23 cellular contexts compared by ENCODE assay signal in the genomic region with DNA sequence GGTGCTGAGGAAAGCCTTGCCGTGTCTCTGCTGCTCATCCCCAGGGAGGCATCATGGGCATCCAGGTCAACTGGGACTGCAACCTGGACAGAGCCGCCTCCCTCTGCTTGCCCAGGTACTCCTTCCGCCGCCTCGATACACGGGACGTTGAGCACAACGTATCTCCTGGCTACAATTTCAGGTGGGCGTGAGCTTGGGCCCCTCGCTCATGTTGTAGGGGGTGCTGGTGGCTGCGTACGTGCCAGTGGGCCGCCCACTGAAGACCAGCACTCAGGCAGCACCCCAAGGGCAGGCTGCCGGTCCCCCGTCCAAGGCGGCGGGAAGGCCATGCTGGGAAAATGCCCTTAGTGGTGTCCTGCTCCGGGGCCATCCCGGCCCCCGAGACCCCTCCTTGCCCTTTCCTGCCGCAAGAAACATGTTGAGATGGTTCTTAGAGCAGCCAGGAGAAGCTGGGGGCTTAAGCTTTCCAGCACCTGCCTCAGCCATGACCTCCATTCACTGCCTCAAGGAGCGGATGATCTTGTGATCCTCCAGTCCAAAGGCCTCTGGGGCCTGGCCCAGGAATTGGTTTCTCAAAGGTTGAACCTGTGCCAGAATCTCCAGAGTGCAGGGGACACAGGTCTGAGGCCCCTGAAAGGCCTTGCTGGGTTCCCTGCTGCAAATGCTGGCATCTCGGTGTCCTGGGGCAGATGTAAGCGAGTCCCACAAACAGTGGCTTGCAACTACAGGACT. TPM values are rescaled to one million over a fixed set of nuclear protein-coding genes. Genes with fewer than 3 reads are reported as not detected.
DNase-seq lines count a peak whose midpoint lies in the region; ATAC-seq, FAIRE-seq and TF ChIP-seq lines count a peak whose summit lies in the region.
"Had no signal": no experiment of that assay in that cellular context is flagged by ENCODE, and none has a peak within 500 bp of the region (broad histone marks: within the 10 kb centered on the region; RNA-seq: fewer than 3 reads in every experiment).

No MANE protein-coding gene starts in this region.

- H4K8ac ChIP-seq in mesenchymal stem cell (ENCODE audit: low read length): no peak overlapping the region

- no peaks in the 10 kb centered on the region for H3K9me1 ChIP-seq in K562 (ENCODE audit: control insufficient read depth, insufficient read depth, low read length)

- no peaks in the 10 kb centered on the region for H3K79me1 ChIP-seq in mesenchymal stem cell (replicated peaks; ENCODE audit: low read length, poor library complexity, severe bottlenecking)

- BruUV-seq in HCT116 (replicated peaks; lab: Mats Ljungman, UMichigan) (no TSS peak), K562 (replicated peaks; lab: Mats Ljungman, UMichigan) (no TSS peak)

- no peak overlapping the region for H3K27ac Mint-ChIP-seq in HFFc6
- H3K27ac Mint-ChIP-seq: activated B cell treated with CpG ODN at 0.5 μM for 24 hours had no signal

- TF ChIP-seq EP300 in K562 (IDR thresholded peaks at IDR 0.05; ENCODE audit: low read length): no peak

- no peaks in the 10 kb centered on the region for H3K9me2 ChIP-seq in HCT116 (ENCODE audit: insufficient read depth)

- no peak for TF ChIP-seq POLR2A in HCT116 (IDR thresholded peaks at IDR 0.05; ENCODE audit: borderline replicate concordance, extremely low read depth, insufficient read depth, insufficient read length)
- no peak for TF ChIP-seq POLR2A in K562 (conservative IDR thresholded peaks at IDR 0.05)

- no peaks in the 10 kb centered on the region for H3K9me3 Mint-ChIP-seq in HFFc6
- H3K9me3 Mint-ChIP-seq: activated B cell treated with CpG ODN at 0.5 μM for 24 hours; natural killer cell treated with Interleukin-12 subunit alpha and Interleukin-12 subunit beta and Interleukin-15 and Interleukin-18, amount 100 ng/mL, for 72 hours had no signal

- H3K4me1 ChIP-seq in BLaER1 (peaks cover 10% of the 10 kb centered on the region), HCT116 (ENCODE audit: control insufficient read depth in 1 of 2, insufficient read depth in 2 of 2, low read length in 2 of 2) (peaks cover 13 to 20% of the 10 kb centered on the region in 2 experiments), K562 (replicated peaks in 1 of 2; ENCODE audit: control insufficient read depth in 2 of 2, insufficient read depth in 2 of 2, low read length in 2 of 2) (peaks cover under 1 to 12% of the 10 kb centered on the region in 2 experiments; a peak in 2 of 5 replicates), mesenchymal stem cell (ENCODE audit: control insufficient read depth, insufficient read depth, low read depth, low read length) (peaks cover 5% of the 10 kb centered on the region)

- intact Hi-C loops in HCT116 (cut with micrococcal nuclease) (no loop called here), K562 (cut with micrococcal nuclease) (no loop called here)

- H3K27me3 Mint-ChIP-seq in HFFc6 (ENCODE audit: insufficient read depth): no peaks in the 10 kb centered on the region
- H3K27me3 Mint-ChIP-seq: activated B cell treated with CpG ODN at 0.5 μM for 24 hours; natural killer cell treated with Interleukin-12 subunit alpha and Interleukin-12 subunit beta and Interleukin-15 and Interleukin-18, amount 100 ng/mL, for 72 hours had no signal

- H3K4me3 Mint-ChIP-seq in HFFc6: no peak overlapping the region
- H3K4me3 Mint-ChIP-seq: activated B cell treated with CpG ODN at 0.5 μM for 24 hours; CD14-positive monocyte; natural killer cell treated with Interleukin-12 subunit alpha and Interleukin-12 subunit beta and Interleukin-15 and Interleukin-18, amount 100 ng/mL, for 72 hours had no signal

- FAIRE-seq in K562 (lab: Jason Lieb, UNC): no peak
- FAIRE-seq in HTR-8/SVneo (lab: Jason Lieb, UNC): no peak

- H3K18ac ChIP-seq in mesenchymal stem cell (ENCODE audit: low read depth in 1 of 2, low read length in 2 of 2): no peak overlapping the region

- H3K4me2 ChIP-seq in BLaER1 (no peak overlapping the region), HCT116 (ENCODE audit: low read length) (peak overlapping the region; percentile 69), K562 (ENCODE audit: insufficient read depth, low read length) (no peak overlapping the region), mesenchymal stem cell (ENCODE audit: low read length, poor library complexity, severe bottlenecking) (no peak overlapping the region)

- H3K9me3 ChIP-seq in BLaER1: no peaks in the 10 kb centered on the region
- no peaks in the 10 kb centered on the region for H3K9me3 ChIP-seq in HCT116 (ENCODE audit: control insufficient read depth in 1 of 2, insufficient read depth in 1 of 2, low read depth in 1 of 2, low read length in 2 of 2)
- H3K9me3 ChIP-seq in K562 (replicated peaks; ENCODE audit: control insufficient read depth, insufficient read depth, low read depth, low read length): no peaks in the 10 kb centered on the region
- H3K9me3 ChIP-seq in mesenchymal stem cell (ENCODE audit: control insufficient read depth, low read length): no peaks in the 10 kb centered on the region
- H3K9me3 ChIP-seq: ovary, spleen, transverse colon had no signal

- no peak overlapping the region for H3K14ac ChIP-seq in mesenchymal stem cell (ENCODE audit: low read length in 2 of 2)

- no peak overlapping the region for H3K23ac ChIP-seq in mesenchymal stem cell (ENCODE audit: low read length in 2 of 2)

- DNase-seq in HCT116 (ENCODE audit: low read depth, low spot score): no peak
- no peak for DNase-seq in K562 (ENCODE audit: extremely low read depth in 1 of 4, low spot score in 3 of 4)
- DNase-seq in mesenchymal stem cell: no peak
- no peak for DNase-seq in HTR-8/SVneo (ENCODE audit: insufficient read length, low spot score)
- no peak for DNase-seq in stimulated activated CD4-positive, alpha-beta T cell treated with anti-CD3 and anti-CD28 coated beads, Interleukin-1b, Interleukin-23, amount 100 ng/mL, for 48 hours
- no peak for DNase-seq in HFFc6
- DNase-seq: activated B cell treated with CpG ODN at 0.5 μM for 24 hours; activated gamma-delta T cell; activated T-cell treated with anti-CD3 and anti-CD28 coated beads, Interleukin-2, amount 50 U/mL, for 1 hour; brain microvascular endothelial cell; left ventricle myocardium superior; NCI-H1105; NCI-H2029; NCI-H524 treated with DMSO at 0.1 percent for 48 hours; ovary; SHP77; spleen; stimulated activated CD4-positive, alpha-beta T cell treated with anti-CD3 and anti-CD28 coated beads, Interleukin-2, amount 100 ng/mL, for 48 hours; SW 1271; transverse colon had no signal

- CTCF ChIA-PET in HCT116 (lab: Charles Lee) (interaction anchor here (1.0 to 2.0 kb wide), 5 partner anchors 10 to 246 kb away, joined by 3 to 7 read pairs (median 3); no protein-coding TSS in a partner anchor), K562 (lab: Yijun Ruan, JAX; ENCODE audit: low intra/inter-chr PET ratio) (interaction anchor here (1.5 to 2.5 kb wide), 2 partner anchors 168 to 224 kb away, joined by 6 to 19 read pairs; no protein-coding TSS in a partner anchor)

- H2BK12ac ChIP-seq in mesenchymal stem cell (ENCODE audit: low read length in 2 of 2): no peak overlapping the region

- 92% methylated on average over 22 of the region's 24 CpGs for WGBS in K562 (ENCODE audit: insufficient coverage, low coverage, missing lambda C conversion rate)
- 98% methylated on average over 24 of the region's 24 CpGs for WGBS in mesenchymal stem cell

- H3K4me1 Mint-ChIP-seq in HFFc6 (ENCODE audit: low read depth): peaks cover 6% of the 10 kb centered on the region; the same call in 1 of the 2 replicates

- H4K20me1 ChIP-seq in BLaER1 (no peaks in the 10 kb centered on the region), HCT116 (ENCODE audit: insufficient read depth) (no peaks in the 10 kb centered on the region), K562 (replicated peaks; ENCODE audit: control insufficient read depth, insufficient read depth, low read length) (no peaks in the 10 kb centered on the region)

- TF ChIP-seq CTCF in HCT116 (IDR thresholded peaks at IDR 0.05 in 2 of 3, conservative IDR thresholded peaks at IDR 0.05 in 1 of 3; ENCODE audit: borderline replicate concordance in 1 of 3, insufficient read depth in 1 of 3, low read depth in 2 of 3, low read length in 2 of 3) (no peak), K562 (IDR thresholded peaks at IDR 0.05 in 2 of 3, conservative IDR thresholded peaks at IDR 0.05 in 1 of 3; ENCODE audit: insufficient read depth in 2 of 3, low read depth in 1 of 3, low read length in 3 of 3) (no peak), HFFc6 (IDR thresholded peaks at IDR 0.05) (no peak)

- no peak overlapping the region for H4K91ac ChIP-seq in mesenchymal stem cell (ENCODE audit: low read length)

- H3K79me2 ChIP-seq in HCT116 (ENCODE audit: insufficient read depth, low read length) (no peaks in the 10 kb centered on the region), K562 (ENCODE audit: control insufficient read depth, insufficient read depth, low read length) (no peaks in the 10 kb centered on the region)

- no peaks in the 10 kb centered on the region for H3K36me3 Mint-ChIP-seq in HFFc6 (ENCODE audit: low read depth)
- H3K36me3 Mint-ChIP-seq: natural killer cell treated with Interleukin-12 subunit alpha and Interleukin-12 subunit beta and Interleukin-15 and Interleukin-18, amount 100 ng/mL, for 72 hours had no signal

- no peak overlapping the region for H3K9ac ChIP-seq in BLaER1
- H3K9ac ChIP-seq in HCT116 (ENCODE audit: low read length): peak overlapping the region; percentile 6
- no peak overlapping the region for H3K9ac ChIP-seq in K562 (ENCODE audit: insufficient read depth in 1 of 2, low read depth in 2 of 2, low read length in 2 of 2)
- H3K9ac ChIP-seq in mesenchymal stem cell (ENCODE audit: low read length): peak overlapping the region; percentile 22

- H3K36me3 ChIP-seq in BLaER1 (peaks cover 70% of the 10 kb centered on the region), HCT116 (ENCODE audit: control insufficient read depth in 1 of 2, insufficient read depth in 2 of 2, low read length in 2 of 2) (peaks cover 0 to 2% of the 10 kb centered on the region in 2 experiments; a peak in 1 of 4 replicates), K562 (ENCODE audit: control insufficient read depth, insufficient read depth, low read length) (peaks cover 8% of the 10 kb centered on the region; the same call in 1 of the 3 replicates), mesenchymal stem cell (ENCODE audit: control insufficient read depth in 1 of 2, insufficient read depth in 2 of 2, low read depth in 1 of 2, low read length in 2 of 2) (peaks cover 19 to 27% of the 10 kb centered on the region in 2 experiments)
- H3K36me3 ChIP-seq: brain microvascular endothelial cell, ovary had no signal

- no peak overlapping the region for H2BK5ac ChIP-seq in mesenchymal stem cell (ENCODE audit: low read depth, low read length, poor library complexity, severe bottlenecking)

- in situ Hi-C loops in K562 (cut with MboI): loop anchor here (5.0 kb wide), 1 partner anchor 167 kb away; no protein-coding TSS in a partner anchor

- H3K27ac ChIP-seq in BLaER1 (peak overlapping the region; percentile 18; the same call in 1 of the 2 replicates), HCT116 (ENCODE audit: low read depth, low read length) (peak overlapping the region; percentile 75), K562 (ENCODE audit: extremely low read depth, low read depth, low read length) (no peak overlapping the region), mesenchymal stem cell (ENCODE audit: low read length, poor library complexity, severe bottlenecking) (no peak overlapping the region)
- H3K27ac ChIP-seq: brain microvascular endothelial cell, ovary had no signal

- H3K27me3 ChIP-seq in BLaER1 (no peaks in the 10 kb centered on the region), HCT116 (ENCODE audit: insufficient read depth, low read length) (no peaks in the 10 kb centered on the region), K562 (ENCODE audit: control insufficient read depth in 2 of 2, insufficient read depth in 2 of 2, low read length in 2 of 2) (no peaks in the 10 kb centered on the region), mesenchymal stem cell (ENCODE audit: control insufficient read depth in 1 of 2, insufficient read depth in 1 of 2, low read length in 2 of 2) (no peaks in the 10 kb centered on the region)
- H3K27me3 ChIP-seq: brain microvascular endothelial cell, ovary, spleen, transverse colon had no signal

- POLR2A ChIA-PET in HCT116 (lab: Charles Lee) (no interaction called here), K562 (lab: Yijun Ruan, JAX) (interaction anchor here (0.5 to 1.5 kb wide), 3 partner anchors 9 to 35 kb away, joined by 3 to 5 read pairs (median 3); no protein-coding TSS in a partner anchor)

- no peak overlapping the region for H3K4me3 ChIP-seq in BLaER1
- H3K4me3 ChIP-seq in HCT116 (replicated peaks in 1 of 2; ENCODE audit: low read depth in 1 of 2, low read length in 2 of 2): no peak overlapping the region
- no peak overlapping the region for H3K4me3 ChIP-seq in K562
- H3K4me3 ChIP-seq in mesenchymal stem cell (ENCODE audit: insufficient read depth in 1 of 2, low read depth in 1 of 2, low read length in 2 of 2): no peak overlapping the region
- H3K4me3 ChIP-seq: ovary, spleen, transverse colon had no signal

- no peak overlapping the region for H2AK5ac ChIP-seq in mesenchymal stem cell (ENCODE audit: low read length, severe bottlenecking)

- no peak overlapping the region for H2BK120ac ChIP-seq in mesenchymal stem cell (ENCODE audit: low read depth, low read length)

- H2BK15ac ChIP-seq in mesenchymal stem cell (ENCODE audit: low read depth, poor library complexity, severe bottlenecking): no peak overlapping the region

- H3K4ac ChIP-seq in mesenchymal stem cell (ENCODE audit: low read depth in 1 of 2, low read length in 2 of 2): no peak overlapping the region

- RAD21 ChIA-PET in HCT116 (lab: Charles Lee; ENCODE audit: low non-redundant PET in 1 of 2, low total read pairs in 2 of 2, uncharacterized antibody in 2 of 2, unreplicated experiment in 2 of 2): no interaction called here

- no peak for ATAC-seq in HCT116
- no peak for ATAC-seq in K562
- ATAC-seq: natural killer cell treated with Interleukin-12 subunit alpha and Interleukin-12 subunit beta and Interleukin-15 and Interleukin-18, amount 100 ng/mL, for 72 hours had no signal

- TF ChIP-seq RAD21 in HCT116 (IDR thresholded peaks at IDR 0.05; ENCODE audit: low read depth) (no peak), K562 (CRISPR knock-in tag; conservative IDR thresholded peaks at IDR 0.05 in 1 of 2, IDR thresholded peaks at IDR 0.05 in 1 of 2) (no peak)

- H2AFZ ChIP-seq in HCT116 (ENCODE audit: low read depth, low read length, poor library complexity, severe bottlenecking): no peak overlapping the region
- no peak overlapping the region for H2AFZ ChIP-seq in K562 (ENCODE audit: low read depth, low read length)
- no peak overlapping the region for H2AFZ ChIP-seq in mesenchymal stem cell (ENCODE audit: low read depth, low read length)

RNA-seq across cellular contexts. Expression of a gene that starts 19.2 kb away (rescaled TPM):
- total RNA-seq in HCT116 (2021; ENCODE audit: unreplicated experiment) (17.1 TPM), K562 (2014; rRNA removed) (14.3 and 18.9 TPM in 2 replicates), K562 (2014; rRNA removed; fragmentation: Illumina TruSeq; extraction: Trizol) (7.8 and 9.6 TPM in 2 replicates), K562 (2015; rRNA removed; fragmentation: Illumina TruSeq; extraction: Trizol) (8.3 and 10.5 TPM in 2 replicates), K562 (2021) (12.8 and 14.2 TPM in 2 replicates)
- polyA plus RNA-seq in HCT116 (2012): 42.2 and 54.7 TPM in 2 replicates
- 40.9 and 60.5 TPM in 2 replicates for total RNA-seq in K562 (2011; cell fraction: chromatin; rRNA removed; ENCODE audit: low replicate concordance)
- 47.8 and 47.9 TPM in 2 replicates for total RNA-seq in K562 (2011; cell fraction: nucleolus; rRNA removed)
- 55.4 and 61.5 TPM in 2 replicates for total RNA-seq in K562 (2011; cell fraction: nucleoplasm; rRNA removed)
- polyA plus RNA-seq in K562 (2011; rRNA removed) (15.4 and 20.8 TPM in 2 replicates), K562 (2014; fragmentation: Illumina TruSeq; extraction: Trizol) (11.7 and 13.0 TPM in 2 replicates), K562 (2014; fragmentation: Nextera tagmentation; extraction: Ambion mirVana) (1 to 10 TPM; 6.6 to 10.0 TPM), K562 (2014; rRNA removed) (21.5 and 23.4 TPM in 2 replicates)
- 21.4 and 26.2 TPM in 2 replicates for polyA plus RNA-seq in K562 (2011; cell fraction: cytosol; rRNA removed)
- polyA plus RNA-seq in K562 (2011; cell fraction: nucleus; rRNA removed): 26.6 and 29.1 TPM in 2 replicates
- 12.8 and 57.1 TPM in 2 replicates for polyA plus RNA-seq in K562 (2012)
- polyA minus RNA-seq in K562 (2011; rRNA and poly(A)+ RNA removed): 14.9 and 19.2 TPM in 2 replicates
- polyA minus RNA-seq in K562 (2011; cell fraction: cytosol; rRNA and poly(A)+ RNA removed): 5.3 and 9.4 TPM in 2 replicates
- 10.4 and 14.0 TPM in 2 replicates for polyA minus RNA-seq in K562 (2011; cell fraction: nucleus; rRNA and poly(A)+ RNA removed)
- polyA plus RNA-seq in mesenchymal stem cell (2013, experiment 1 of 2): 33.2 TPM
- polyA plus RNA-seq in mesenchymal stem cell (2013, experiment 2 of 2): 33.2 TPM
- total RNA-seq in HFFc6 (2021; fragmentation: NEBNext Ultra II Directional; extraction: Animal tissue kit (Norgen Biotek cat#: 25700)): 10 to 100 TPM in 2 of 6 experiments, 1 to 10 TPM in 4; 7.7 to 13.0 (median 9.6) TPM

Comparison
In these comparisons a context has a peak if more than half of its experiments do, and no peak if none do; other contexts are left out.
1. H3K27ac ChIP-seq: peak in BLaER1 (single experiment) and HCT116 (single experiment); none in K562 (single experiment) and mesenchymal stem cell (single experiment).
2. H3K9ac ChIP-seq: peak in HCT116 (single experiment) and mesenchymal stem cell (single experiment); none in BLaER1 (single experiment) and K562 (0 of 2).